In the genomic region with DNA sequence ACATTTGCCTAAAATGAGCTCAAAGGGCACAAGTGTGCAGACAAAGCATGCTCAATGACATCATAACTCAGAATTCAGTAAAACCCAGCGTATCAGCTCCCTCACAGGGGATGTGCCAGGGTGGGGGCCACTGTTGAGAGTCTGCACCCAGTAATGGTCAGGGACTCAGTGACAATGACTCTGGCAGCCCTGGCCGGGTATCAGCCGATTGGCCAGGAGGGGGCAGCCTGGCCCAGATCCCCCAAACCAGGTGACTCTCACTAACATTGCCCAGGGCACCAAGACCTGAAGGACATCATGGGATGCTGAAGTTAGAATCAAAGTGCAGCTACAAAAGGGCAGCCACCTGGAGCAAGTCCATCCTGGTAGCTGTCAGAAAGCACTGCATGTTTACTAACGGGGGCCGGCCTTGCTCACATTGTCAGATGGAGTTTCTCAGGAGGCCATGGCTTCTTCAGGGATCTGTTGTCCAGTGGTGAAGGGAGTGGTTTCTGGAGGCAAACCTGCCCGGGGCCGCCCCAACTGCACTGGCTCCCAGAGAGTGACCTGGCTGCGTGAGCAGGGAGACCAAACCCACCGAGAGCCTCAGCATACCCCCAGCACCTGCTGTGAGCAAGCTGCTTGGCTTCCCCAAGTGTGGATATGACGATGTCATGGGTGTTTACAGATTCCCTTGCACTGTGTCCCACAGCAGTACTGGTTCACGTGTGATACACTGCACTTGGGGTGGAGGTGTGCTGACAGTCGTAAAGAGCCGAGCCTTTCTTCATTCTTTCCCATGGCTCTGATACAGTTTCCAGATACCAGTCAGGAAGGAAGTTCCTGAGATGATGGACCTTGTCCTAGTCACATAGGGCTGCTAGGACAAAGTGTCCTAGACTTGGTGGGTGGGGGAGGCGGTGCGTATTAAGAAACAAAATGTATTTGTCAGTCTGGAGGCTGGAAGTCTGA, we compare ENCODE assay signal across 21 cellular contexts. TPM values are rescaled to one million over a fixed set of nuclear protein-coding genes. Genes with fewer than 3 reads are reported as not detected.
"Had no signal": no experiment of that assay in that cellular context is flagged by ENCODE, and none has a peak within 500 bp of the region (broad histone marks: within the 10 kb centered on the region; RNA-seq: fewer than 3 reads in every experiment).

No MANE protein-coding gene starts in this region.

RNA-seq across cellular contexts. Expression of gene NUTM2F, which starts 13.1 kb away (rescaled TPM):
- total RNA-seq: activated T-cell treated with anti-CD3 and anti-CD28 coated beads, Interleukin-2, amount 50 U/mL, for 72 hours; body of pancreas; colonic mucosa; dermis microvascular lymphatic vessel endothelial cell; epithelial cell of proximal tubule; fibroblast of lung; fibroblast of villous mesenchyme; kidney; lung; mesenteric fat pad; mucosa of gallbladder; osteocyte; progenitor cell of endocrine pancreas; sigmoid colon; T-helper 17 cell; transverse colon; vagina had no signal
- polyA plus RNA-seq: adipose tissue, cardiac muscle cell, fibroblast of lung, sigmoid colon, SK-N-SH, small intestine had no signal
